ENCODE assay signal across 10 cellular contexts in the genomic region with DNA sequence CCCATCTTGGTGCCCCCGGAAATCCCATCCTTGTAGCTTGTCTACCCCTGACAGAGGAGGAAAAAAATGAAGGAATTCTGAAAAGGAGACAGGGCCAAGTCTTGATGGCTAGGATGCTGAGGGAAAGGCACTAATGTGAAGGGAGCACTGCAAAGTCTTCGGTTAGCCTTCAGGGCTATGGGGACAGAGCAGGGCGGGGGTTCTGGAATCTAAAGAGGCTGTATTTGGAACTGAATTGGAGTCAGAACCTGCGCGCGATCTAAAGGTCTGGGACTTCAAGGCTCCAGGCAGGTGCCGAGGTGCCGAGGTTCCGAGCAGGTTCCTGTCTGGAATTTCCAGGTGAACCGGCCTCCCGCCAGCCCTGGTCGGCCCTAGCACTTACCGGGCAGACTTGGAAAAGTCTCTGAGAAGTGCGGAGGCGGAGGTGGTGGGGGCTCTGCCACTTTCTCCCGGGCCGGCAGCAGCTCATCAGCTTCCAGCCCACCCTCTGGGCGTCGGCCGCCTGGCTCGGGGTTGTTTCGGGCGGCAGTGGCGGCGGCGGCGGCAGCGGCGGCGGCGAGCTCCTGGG. TPM values are rescaled to one million over a fixed set of nuclear protein-coding genes. Genes with fewer than 3 reads are reported as not detected.
DNase-seq lines count a peak whose midpoint lies in the region; ATAC-seq, FAIRE-seq and TF ChIP-seq lines count a peak whose summit lies in the region.
"Had no signal": no experiment of that assay in that cellular context is flagged by ENCODE, and none has a peak within 500 bp of the region (broad histone marks: within the 10 kb centered on the region; RNA-seq: fewer than 3 reads in every experiment).

No MANE protein-coding gene starts in this region.

- H3K4me3 ChIP-seq in GM12878 (no peak overlapping the region), lower lobe of right lung (peak overlapping the region; percentile 52), thoracic aorta (peak overlapping the region; percentile 70)

- H3K9ac ChIP-seq in GM12878 (ENCODE audit: control insufficient read depth, insufficient read depth, low read length): no peak overlapping the region

- no peak for TF ChIP-seq RAD21 in GM12878 (IDR thresholded peaks at IDR 0.05; ENCODE audit: insufficient read depth, low read depth, low read length)

- DNase-seq in activated T-cell treated with anti-CD3 and anti-CD28 coated beads, Interleukin-2, amount 50 U/mL, for 24 hours: no peak
- DNase-seq in activated T-cell treated with anti-CD3 and anti-CD28 coated beads for 4 hours (no peak), GM12878 (ENCODE audit: low read depth, low spot score) (no peak), lower lobe of right lung (no peak), thoracic aorta (ENCODE audit: low spot score) (no peak), left lobe of liver (ENCODE audit: low spot score) (no peak), kidney glomerular epithelial cell (lab: John Stamatoyannopoulos, UW) (no peak)
- DNase-seq: NCI-H526 treated with DMSO at 0.1 percent for 48 hours had no signal

- no peak overlapping the region for H3K27ac ChIP-seq in GM12878 (ENCODE audit: control insufficient read depth, insufficient read depth)
- H3K27ac ChIP-seq in lower lobe of right lung: no peak overlapping the region
- H3K27ac ChIP-seq in thoracic aorta: no peak overlapping the region

- no peak for TF ChIP-seq CTCF in GM12878 (IDR thresholded peaks at IDR 0.05 in 2 of 3, conservative IDR thresholded peaks at IDR 0.05 in 1 of 3; ENCODE audit: control insufficient read depth in 2 of 3, extremely low read depth in 1 of 3, insufficient read depth in 1 of 3, low read depth in 3 of 3, low read length in 3 of 3)
- TF ChIP-seq CTCF in lower lobe of right lung (IDR thresholded peaks at IDR 0.05): no peak
- no peak for TF ChIP-seq CTCF in thoracic aorta (IDR thresholded peaks at IDR 0.05)

- in situ Hi-C loops in GM12878 (cut with MboI): no loop called here

- H3K9me3 Mint-ChIP-seq in activated T-cell treated with anti-CD3 and anti-CD28 coated beads, Interleukin-2, amount 50 U/mL, for 24 hours: no peaks in the 10 kb centered on the region

- no peaks in the 10 kb centered on the region for H3K36me3 Mint-ChIP-seq in activated T-cell treated with anti-CD3 and anti-CD28 coated beads, Interleukin-2, amount 50 U/mL, for 24 hours (ENCODE audit: low read depth)

- H3K27me3 ChIP-seq in GM12878 (replicated peaks in 1 of 2; ENCODE audit: control insufficient read depth in 2 of 2, insufficient read depth in 2 of 2, low read length in 1 of 2): peaks cover 14 to 21% of the 10 kb centered on the region in 2 experiments
- H3K27me3 ChIP-seq in lower lobe of right lung (ENCODE audit: low read depth): peaks cover 75% of the 10 kb centered on the region
- H3K27me3 ChIP-seq in thoracic aorta (replicated peaks; ENCODE audit: insufficient read depth): peaks cover 8% of the 10 kb centered on the region

- FAIRE-seq in GM12878 (lab: Jason Lieb, UNC): no peak

- H3K9me3 ChIP-seq in GM12878 (replicated peaks; ENCODE audit: control insufficient read depth, insufficient read depth, low read length) (no peaks in the 10 kb centered on the region), lower lobe of right lung (no peaks in the 10 kb centered on the region), thoracic aorta (no peaks in the 10 kb centered on the region)

- H3K4me2 ChIP-seq in GM12878 (ENCODE audit: control insufficient read depth, insufficient read depth): no peak overlapping the region

- CTCF ChIA-PET in GM12878 (lab: Yijun Ruan, JAX): interaction anchor here (1.3 to 2.0 kb wide), 2 partner anchors 9 to 12 kb away, joined by 4 to 5 read pairs; no protein-coding TSS in a partner anchor

- H3K79me2 ChIP-seq in GM12878 (ENCODE audit: control insufficient read depth, insufficient read depth, low read length): no peaks in the 10 kb centered on the region

- TF ChIP-seq POLR2A in GM12878 (IDR thresholded peaks at IDR 0.05; ENCODE audit: low read depth, low read length): no peak

- SMC1A ChIA-PET in GM12878 (lab: Charles Lee; ENCODE audit: uncharacterized antibody, unreplicated experiment): no interaction called here

- H3K4me1 ChIP-seq in GM12878 (ENCODE audit: control insufficient read depth, insufficient read depth, low read length): no peaks in the 10 kb centered on the region
- H3K4me1 ChIP-seq in lower lobe of right lung: peaks cover 19% of the 10 kb centered on the region
- H3K4me1 ChIP-seq in thoracic aorta (ENCODE audit: control insufficient read depth in 1 of 2, low read depth in 2 of 2): peaks cover 6 to 22% of the 10 kb centered on the region in 2 donors

- H3K4me1 Mint-ChIP-seq in activated T-cell treated with anti-CD3 and anti-CD28 coated beads, Interleukin-2, amount 50 U/mL, for 24 hours (ENCODE audit: low read depth): peaks cover 6% of the 10 kb centered on the region

- no peak overlapping the region for H3K27ac Mint-ChIP-seq in activated T-cell treated with anti-CD3 and anti-CD28 coated beads, Interleukin-2, amount 50 U/mL, for 24 hours

- H3K4me3 Mint-ChIP-seq in activated T-cell treated with anti-CD3 and anti-CD28 coated beads, Interleukin-2, amount 50 U/mL, for 24 hours: peak overlapping the region; percentile 32

- 14% methylated on average over 25 of the region's 31 CpGs for WGBS in GM12878 (ENCODE audit: insufficient coverage, insufficient replicate concordance, low lambda C conversion rate, missing lambda C conversion rate)

- ATAC-seq in GM12878 (no peak), lower lobe of right lung (peak in 1 of 2 donors; percentile 4), thoracic aorta (ENCODE audit: insufficient number of reproducible peaks, low FRiP score, low read depth) (no peak), GM18907 (IDR thresholded peaks at IDR 0.05; ENCODE audit: unreplicated experiment) (no peak), left lobe of liver (no peak)

- no peak overlapping the region for H2AFZ ChIP-seq in GM12878 (ENCODE audit: control insufficient read depth, low read depth, low read length)

- TF ChIP-seq EP300 in GM12878 (IDR thresholded peaks at IDR 0.05; ENCODE audit: borderline replicate concordance in 1 of 2, control insufficient read depth in 1 of 2, low read depth in 2 of 2, low read length in 2 of 2): no peak

- RAD21 ChIA-PET in GM12878 (lab: Charles Lee; ENCODE audit: unreplicated experiment): no interaction called here

- POLR2A ChIA-PET in GM12878 (lab: Charles Lee): no interaction called here

- H4K20me1 ChIP-seq in GM12878 (ENCODE audit: control insufficient read depth, insufficient read depth): no peaks in the 10 kb centered on the region

- no TSS peak for BruUV-seq in GM12878 (replicated peaks; lab: Mats Ljungman, UMichigan)

- H3K36me3 ChIP-seq in GM12878 (ENCODE audit: control insufficient read depth in 2 of 2, insufficient read depth in 2 of 2, low read length in 1 of 2): no peaks in the 10 kb centered on the region
- no peaks in the 10 kb centered on the region for H3K36me3 ChIP-seq in lower lobe of right lung
- H3K36me3 ChIP-seq in thoracic aorta: no peaks in the 10 kb centered on the region

- intact Hi-C loops in GM12878 (cut with micrococcal nuclease; ENCODE audit: unreplicated experiment): no loop called here
- intact Hi-C loops in lower lobe of right lung (cut with DNase I): no loop called here

- H3K27me3 Mint-ChIP-seq in activated T-cell treated with anti-CD3 and anti-CD28 coated beads, Interleukin-2, amount 50 U/mL, for 24 hours: peaks cover 31% of the 10 kb centered on the region

RNA-seq across cellular contexts. Expression of a gene that starts 0.8 kb away (rescaled TPM):
- not detected in 2 replicates for total RNA-seq in GM12878 (2013; cell fraction: nucleolus; rRNA removed)
- not detected in 2 replicates for total RNA-seq in GM12878 (2014; rRNA removed)
- not detected in 2 replicates for total RNA-seq in GM12878 (2014; rRNA removed; fragmentation: Illumina TruSeq; extraction: Trizol)
- not detected in 2 replicates for total RNA-seq in GM12878 (2021)
- polyA plus RNA-seq in GM12878 (2011; ENCODE audit: low read depth): not detected
- not detected in 2 replicates for polyA plus RNA-seq in GM12878 (2011; rRNA removed)
- not detected in 2 replicates for polyA plus RNA-seq in GM12878 (2011; cell fraction: cytosol; rRNA removed)
- not detected in 2 replicates for polyA plus RNA-seq in GM12878 (2011; cell fraction: nucleus; rRNA removed)
- polyA plus RNA-seq in GM12878 (2012): not detected in 2 replicates
- not detected in 2 replicates for polyA plus RNA-seq in GM12878 (2014; fragmentation: Illumina TruSeq; extraction: Trizol)
- polyA plus RNA-seq in GM12878 (2014; fragmentation: Nextera tagmentation; extraction: Ambion mirVana): not detected
- polyA plus RNA-seq in GM12878 (2014; rRNA removed): not detected in 2 replicates
- not detected for polyA plus RNA-seq in GM12878 (2016; fragmentation: Nextera tagmentation; extraction: Ambion mirVana)
- polyA minus RNA-seq in GM12878 (2011; rRNA and poly(A)+ RNA removed): not detected in 2 replicates
- polyA minus RNA-seq in GM12878 (2011; cell fraction: cytosol; rRNA and poly(A)+ RNA removed): not detected in 2 replicates
- polyA minus RNA-seq in GM12878 (2011; cell fraction: nucleus; rRNA and poly(A)+ RNA removed): not detected in 2 replicates
- total RNA-seq in lower lobe of right lung: not detected
- total RNA-seq in thoracic aorta: not detected
- not detected for total RNA-seq in left lobe of liver
- polyA plus RNA-seq: BJ had no signal

RNA-seq across cellular contexts. Expression of a gene that starts 20.3 kb away (rescaled TPM):
- total RNA-seq in GM12878 (2013; cell fraction: nucleolus; rRNA removed): not detected in 2 replicates
- not detected in 2 replicates for total RNA-seq in GM12878 (2014; rRNA removed)
- total RNA-seq in GM12878 (2014; rRNA removed; fragmentation: Illumina TruSeq; extraction: Trizol): not detected in 2 replicates
- not detected in 2 replicates for total RNA-seq in GM12878 (2021)
- polyA plus RNA-seq in GM12878 (2011; ENCODE audit: low read depth): not detected
- not detected in 2 replicates for polyA plus RNA-seq in GM12878 (2011; rRNA removed)
- polyA plus RNA-seq in GM12878 (2011; cell fraction: cytosol; rRNA removed): not detected in 2 replicates
- polyA plus RNA-seq in GM12878 (2011; cell fraction: nucleus; rRNA removed): not detected in 2 replicates
- not detected in 2 replicates for polyA plus RNA-seq in GM12878 (2012)
- not detected in 2 replicates for polyA plus RNA-seq in GM12878 (2014; fragmentation: Illumina TruSeq; extraction: Trizol)
- polyA plus RNA-seq in GM12878 (2014; fragmentation: Nextera tagmentation; extraction: Ambion mirVana): not detected
- not detected in 2 replicates for polyA plus RNA-seq in GM12878 (2014; rRNA removed)
- not detected for polyA plus RNA-seq in GM12878 (2016; fragmentation: Nextera tagmentation; extraction: Ambion mirVana)
- polyA minus RNA-seq in GM12878 (2011; rRNA and poly(A)+ RNA removed): not detected in 2 replicates
- not detected in 2 replicates for polyA minus RNA-seq in GM12878 (2011; cell fraction: cytosol; rRNA and poly(A)+ RNA removed)
- polyA minus RNA-seq in GM12878 (2011; cell fraction: nucleus; rRNA and poly(A)+ RNA removed): not detected in 2 replicates
- not detected for total RNA-seq in lower lobe of right lung
- total RNA-seq in thoracic aorta: not detected
- not detected for total RNA-seq in left lobe of liver
- polyA plus RNA-seq: BJ had no signal

RNA-seq across cellular contexts. Expression of a gene that starts 43.6 kb away (rescaled TPM):
- total RNA-seq in GM12878 (2013; cell fraction: nucleolus; rRNA removed): not detected in 2 replicates
- total RNA-seq in GM12878 (2014; rRNA removed) (not detected in 2 replicates), GM12878 (2014; rRNA removed; fragmentation: Illumina TruSeq; extraction: Trizol) (not detected in 2 replicates), GM12878 (2021) (0.54 TPM in 1 of 2 replicates, not detected in the other), lower lobe of right lung (not detected), thoracic aorta (not detected), left lobe of liver (not detected)
- polyA plus RNA-seq in GM12878 (2011; ENCODE audit: low read depth): not detected
- polyA plus RNA-seq in GM12878 (2011; rRNA removed) (not detected in 2 replicates), GM12878 (2014; fragmentation: Illumina TruSeq; extraction: Trizol) (not detected in 2 replicates), GM12878 (2014; fragmentation: Nextera tagmentation; extraction: Ambion mirVana) (not detected), GM12878 (2014; rRNA removed) (not detected in 2 replicates), GM12878 (2016; fragmentation: Nextera tagmentation; extraction: Ambion mirVana) (not detected)
- not detected in 2 replicates for polyA plus RNA-seq in GM12878 (2011; cell fraction: cytosol; rRNA removed)
- polyA plus RNA-seq in GM12878 (2011; cell fraction: nucleus; rRNA removed): not detected in 2 replicates
- not detected in 2 replicates for polyA plus RNA-seq in GM12878 (2012)
- polyA minus RNA-seq in GM12878 (2011; rRNA and poly(A)+ RNA removed): not detected in 2 replicates
- polyA minus RNA-seq in GM12878 (2011; cell fraction: cytosol; rRNA and poly(A)+ RNA removed): not detected in 2 replicates
- 1.1 TPM in 1 of 2 replicates, not detected in the other for polyA minus RNA-seq in GM12878 (2011; cell fraction: nucleus; rRNA and poly(A)+ RNA removed)
- polyA plus RNA-seq: BJ had no signal
